Comparison of ENCODE assay signal across 8 cellular contexts in the genomic region with DNA sequence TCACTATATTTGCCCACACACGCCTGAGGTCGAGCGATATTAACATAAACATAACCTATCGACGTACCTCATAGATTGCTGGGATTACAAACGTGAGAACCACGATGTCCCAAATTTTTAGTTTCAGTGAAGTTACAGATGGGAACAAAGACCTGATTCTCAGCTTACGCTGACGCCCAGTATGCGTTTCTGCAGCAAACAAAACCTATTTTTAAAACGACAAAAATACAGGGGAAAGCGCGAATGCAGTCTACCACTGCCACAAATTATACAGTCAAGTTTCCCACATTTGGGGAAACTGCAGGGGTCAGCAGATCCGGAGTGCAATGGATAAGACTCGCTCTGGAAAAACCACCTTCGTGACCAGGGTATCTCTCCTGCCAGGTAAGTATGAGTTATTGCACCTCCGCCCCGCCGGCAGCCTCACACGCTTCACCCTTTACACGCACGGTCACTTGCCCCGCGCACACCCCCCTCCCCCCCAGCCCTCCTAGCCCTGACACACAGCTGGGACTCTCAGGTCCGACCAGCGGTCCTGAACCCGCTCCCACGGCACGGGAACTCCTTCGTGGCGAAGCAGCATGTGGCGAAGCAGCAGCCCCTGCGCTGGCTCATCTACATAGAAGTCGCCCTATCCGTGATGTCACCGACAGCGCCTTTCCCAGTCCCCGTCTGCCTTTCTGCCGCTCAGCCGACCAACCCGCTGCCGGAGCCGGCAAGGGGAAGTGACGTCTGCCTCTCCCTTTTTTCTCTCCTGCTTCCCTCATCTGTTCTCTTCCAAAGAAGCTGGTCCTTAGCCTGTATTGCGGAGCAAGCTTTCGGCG. TPM values are rescaled to one million over a fixed set of nuclear protein-coding genes. Genes with fewer than 3 reads are reported as not detected.
DNase-seq lines count a peak whose midpoint lies in the region; ATAC-seq and TF ChIP-seq lines count a peak whose summit lies in the region.
"Not testable (repeated sequence)": the region's sequence is repeated elsewhere in the genome, so short reads cannot be mapped to it uniquely, and the experiment has no call there.

No MANE protein-coding gene starts in this region.

- H3K27ac ChIP-seq in KMS-11 = peak overlapping the region; percentile 70
- H3K27ac ChIP-seq in esophagus (ENCODE audit: low read depth in 2 of 2, low read length in 1 of 2) = peak overlapping the region; percentile 76 to 80
- peak overlapping the region; percentile 79 to 88 for H3K27ac ChIP-seq in mucosa of rectum (ENCODE audit: low read depth in 2 of 2, low read length in 2 of 2)

- H3K36me3 ChIP-seq in KMS-11 (ENCODE audit: insufficient read depth); esophagus (ENCODE audit: control insufficient read depth in 2 of 2, insufficient read depth in 2 of 2, low read length in 1 of 2); mucosa of rectum (ENCODE audit: control insufficient read depth in 2 of 2, insufficient read depth in 2 of 2, low read length in 2 of 2): not testable (repeated sequence)

- peak; percentile 75 for ATAC-seq in GM21529 (IDR thresholded peaks at IDR 0.05; ENCODE audit: unreplicated experiment)

- peak overlapping the region; percentile 73 for H3K9ac ChIP-seq in KMS-11
- peak overlapping the region; percentile 65 to 76 for H3K9ac ChIP-seq in mucosa of rectum (ENCODE audit: low read depth in 1 of 2, low read length in 2 of 2)

- not testable (repeated sequence) for H3K4me3 ChIP-seq in KMS-11 (IDR thresholded peaks at IDR 0.05; ENCODE audit: insufficient read depth, low read depth, low read length)
- peak overlapping the region; percentile 23 to 41 for H3K4me3 ChIP-seq in esophagus (ENCODE audit: low read depth in 1 of 2, low read length in 2 of 2)
- peak overlapping the region; percentile 56 to 79 for H3K4me3 ChIP-seq in mucosa of rectum (ENCODE audit: low read length in 2 of 2)

- H3K4me1 ChIP-seq in KMS-11 (ENCODE audit: low read depth, poor library complexity, severe bottlenecking) = peaks cover 20% of the 10 kb centered on the region
- H3K4me1 ChIP-seq in esophagus (ENCODE audit: control insufficient read depth in 2 of 2, insufficient read depth in 2 of 2, low read length in 1 of 2); mucosa of rectum (ENCODE audit: control insufficient read depth in 2 of 2, insufficient read depth in 2 of 2, low read length in 2 of 2): not testable (repeated sequence)

- not testable (repeated sequence) for H3K79me2 ChIP-seq in KMS-11 (ENCODE audit: insufficient read depth, low read depth)

- TF ChIP-seq CTCF in KMS-11 (conservative IDR thresholded peaks at IDR 0.05; ENCODE audit: low read depth, low read length) = not testable (repeated sequence)

- 1 to 4% methylated on average over 42 to 47 of the region's 47 CpGs for WGBS in esophagus, 2 donors

- H3K4me2 ChIP-seq in KMS-11 = peak overlapping the region; percentile 58

- peak; percentile 98 for DNase-seq in DMS 273 (lab: John Stamatoyannopoulos, UW; ENCODE audit: unreplicated experiment)
- DNase-seq in activated T-cell treated with anti-CD3 and anti-CD28 coated beads, Interleukin-2, amount 50 U/mL, for 48 hours = peak; percentile 87 to 88
- peak; percentile 54 for DNase-seq in stimulated activated CD8-positive, alpha-beta memory T cell treated with anti-CD3 and anti-CD28 coated beads, Interleukin-4, amount 100 ng/mL, for 24 hours (ENCODE audit: low read depth)

- H3K9me3 ChIP-seq in esophagus (ENCODE audit: control insufficient read depth in 2 of 2, insufficient read depth in 1 of 2, low read depth in 1 of 2, low read length in 1 of 2); mucosa of rectum (ENCODE audit: control insufficient read depth in 2 of 2, low read length in 2 of 2): not testable (repeated sequence)

- peak overlapping the region; percentile 41; the same call in 1 of the 2 replicates for H2AFZ ChIP-seq in KMS-11 (ENCODE audit: low read depth)

- H3K27me3 ChIP-seq in KMS-11 (ENCODE audit: insufficient read depth, low read depth); esophagus (ENCODE audit: control insufficient read depth in 1 of 2, insufficient read depth in 2 of 2, low read length in 2 of 2); mucosa of rectum (ENCODE audit: control insufficient read depth in 2 of 2, insufficient read depth in 2 of 2, low read length in 2 of 2): not testable (repeated sequence)

- H4K20me1 ChIP-seq in KMS-11 (ENCODE audit: insufficient read depth) = not testable (repeated sequence)

TF ChIP-seq in PFSK-1, 5 proteins besides CTCF, POLR2A, EP300 and RAD21:
- TF ChIP-seq TAF1 (IDR thresholded peaks at IDR 0.05; ENCODE audit: borderline replicate concordance, insufficient read depth, low read length) = peak; percentile 74; the same call in 1 of the 2 replicates
- TF ChIP-seq POLR2AphosphoS5 (IDR thresholded peaks at IDR 0.05; ENCODE audit: low read depth, low read length) = peak; percentile 100
- peak; percentile 99 for TF ChIP-seq SIN3A (IDR thresholded peaks at IDR 0.05; ENCODE audit: borderline replicate concordance, insufficient read depth, low read length)
- TF ChIP-seq, protein P1, sequence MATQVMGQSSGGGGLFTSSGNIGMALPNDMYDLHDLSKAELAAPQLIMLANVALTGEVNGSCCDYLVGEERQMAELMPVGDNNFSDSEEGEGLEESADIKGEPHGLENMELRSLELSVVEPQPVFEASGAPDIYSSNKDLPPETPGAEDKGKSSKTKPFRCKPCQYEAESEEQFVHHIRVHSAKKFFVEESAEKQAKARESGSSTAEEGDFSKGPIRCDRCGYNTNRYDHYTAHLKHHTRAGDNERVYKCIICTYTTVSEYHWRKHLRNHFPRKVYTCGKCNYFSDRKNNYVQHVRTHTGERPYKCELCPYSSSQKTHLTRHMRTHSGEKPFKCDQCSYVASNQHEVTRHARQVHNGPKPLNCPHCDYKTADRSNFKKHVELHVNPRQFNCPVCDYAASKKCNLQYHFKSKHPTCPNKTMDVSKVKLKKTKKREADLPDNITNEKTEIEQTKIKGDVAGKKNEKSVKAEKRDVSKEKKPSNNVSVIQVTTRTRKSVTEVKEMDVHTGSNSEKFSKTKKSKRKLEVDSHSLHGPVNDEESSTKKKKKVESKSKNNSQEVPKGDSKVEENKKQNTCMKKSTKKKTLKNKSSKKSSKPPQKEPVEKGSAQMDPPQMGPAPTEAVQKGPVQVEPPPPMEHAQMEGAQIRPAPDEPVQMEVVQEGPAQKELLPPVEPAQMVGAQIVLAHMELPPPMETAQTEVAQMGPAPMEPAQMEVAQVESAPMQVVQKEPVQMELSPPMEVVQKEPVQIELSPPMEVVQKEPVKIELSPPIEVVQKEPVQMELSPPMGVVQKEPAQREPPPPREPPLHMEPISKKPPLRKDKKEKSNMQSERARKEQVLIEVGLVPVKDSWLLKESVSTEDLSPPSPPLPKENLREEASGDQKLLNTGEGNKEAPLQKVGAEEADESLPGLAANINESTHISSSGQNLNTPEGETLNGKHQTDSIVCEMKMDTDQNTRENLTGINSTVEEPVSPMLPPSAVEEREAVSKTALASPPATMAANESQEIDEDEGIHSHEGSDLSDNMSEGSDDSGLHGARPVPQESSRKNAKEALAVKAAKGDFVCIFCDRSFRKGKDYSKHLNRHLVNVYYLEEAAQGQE (IDR thresholded peaks at IDR 0.05; ENCODE audit: insufficient read depth in 1 of 2, low read depth in 2 of 2, low read length in 2 of 2) = peak; percentile 19 to 73; a peak in 2 of 4 replicates

RNA-seq across cellular contexts. Expression of a gene that starts 30.5 kb away (rescaled TPM):
- not detected for polyA plus RNA-seq in PFSK-1 (2012; ENCODE audit: insufficient read length, low read depth)
- not detected for polyA plus RNA-seq in esophagus

RNA-seq across cellular contexts. Expression of a gene that starts 55.7 kb away (rescaled TPM):
- polyA plus RNA-seq in PFSK-1 (2012; ENCODE audit: insufficient read length, low read depth) = 0.38 TPM
- 100 to 1,000 TPM in 1 of 2 donors, 10 to 100 TPM in 1; 77.5 to 235 TPM for polyA plus RNA-seq in esophagus
